In genomic region chr1:167899253-167899681, GRCh38 we compare ENCODE assay signal across 10 cellular contexts. TPM values are rescaled to one million over a fixed set of nuclear protein-coding genes. Genes with fewer than 3 reads are reported as not detected.
DNase-seq lines count a peak whose midpoint lies in the region; ATAC-seq and TF ChIP-seq lines count a peak whose summit lies in the region.
"Had no signal": no experiment of that assay in that cellular context is flagged by ENCODE, and none has a peak within 500 bp of the region (broad histone marks: within the 10 kb centered on the region; RNA-seq: fewer than 3 reads in every experiment).

No MANE protein-coding gene starts in this region.

- H3K27me3 ChIP-seq in right lobe of liver, result no peaks in the 10 kb centered on the region
- no peaks in the 10 kb centered on the region for H3K27me3 ChIP-seq in spleen (replicated peaks in 1 of 7)

- H3K4me1 ChIP-seq in right lobe of liver, result peaks cover 0 to 15% (median 4%) of the 10 kb centered on the region in 4 donors
- H3K4me1 ChIP-seq in spleen, result no peaks in the 10 kb centered on the region

- ATAC-seq in GM18499 (IDR thresholded peaks at IDR 0.05; ENCODE audit: insufficient read depth, unreplicated experiment) (peak; percentile 67), GM21447 (IDR thresholded peaks at IDR 0.05; ENCODE audit: unreplicated experiment) (peak; percentile 92), HG03460 (IDR thresholded peaks at IDR 0.05; ENCODE audit: unreplicated experiment) (peak; percentile 87), right lobe of liver (peak; percentile 94 to 98 (median 95))
- ATAC-seq: activated CD4-positive, alpha-beta T cell treated with anti-CD3 and anti-CD28 coated beads for 36 hours had no signal

- H3K36me3 ChIP-seq in right lobe of liver, result no peaks in the 10 kb centered on the region
- no peaks in the 10 kb centered on the region for H3K36me3 ChIP-seq in spleen

- H3K4me3 ChIP-seq in right lobe of liver (no peak overlapping the region), spleen (no peak overlapping the region)
- H3K4me3 ChIP-seq: smooth muscle cell had no signal

- intact Hi-C loops in right lobe of liver (cut with DNase I), result no loop called here
- intact Hi-C loops in spleen (cut with DNase I; ENCODE audit: low total_unique reads), result no loop called here

- WGBS in right lobe of liver (ENCODE audit: insufficient coverage, low coverage, low lambda C conversion rate, missing lambda C conversion rate), result 63% methylated on average over 1 of the region's 4 CpGs
- WGBS in spleen, 5 donors, result 79 to 94% (median 81%) methylated on average over 4 of the region's 4 CpGs

- no peaks in the 10 kb centered on the region for H3K9me3 ChIP-seq in right lobe of liver
- H3K9me3 ChIP-seq in spleen, result no peaks in the 10 kb centered on the region

- peak overlapping the region; percentile 28 to 74 (median 58) for H3K27ac ChIP-seq in right lobe of liver
- H3K27ac ChIP-seq in spleen, result no peak overlapping the region

- DNase-seq in right lobe of liver (peak; percentile 86 to 94 (median 91)), spleen (no peak), NCI-H187 (lab: John Stamatoyannopoulos, UW) (no peak), NOMO-1 treated with dmso at 0.1 percent for 144 hours (lab: John Stamatoyannopoulos, UW; ENCODE audit: unreplicated experiment) (no peak), DMS 273 (lab: John Stamatoyannopoulos, UW; ENCODE audit: unreplicated experiment) (no peak)
- DNase-seq: activated CD4-positive, alpha-beta T cell treated with anti-CD3 and anti-CD28 coated beads for 36 hours had no signal

- TF ChIP-seq POLR2A in right lobe of liver (IDR thresholded peaks at IDR 0.05), result no peak
- TF ChIP-seq POLR2A in spleen (IDR thresholded peaks at IDR 0.05), result no peak

- TF ChIP-seq CTCF in right lobe of liver (IDR thresholded peaks at IDR 0.05), result no peak
- no peak for TF ChIP-seq CTCF in spleen (IDR thresholded peaks at IDR 0.05 in 8 of 11, conservative IDR thresholded peaks at IDR 0.05 in 3 of 11)

RNA-seq across cellular contexts. Expression of gene ADCY10, which starts 14.7 kb away (rescaled TPM):
- total RNA-seq in right lobe of liver (1 to 10 TPM in 3 of 6 experiments, under 1 TPM in 3; 0.43 to 5.8 (median 1.5) TPM), spleen (under 1 TPM in 4 of 7 donors, not detected in 3; 0.12 to 0.40 (median 0.29) TPM)
- polyA plus RNA-seq in spleen, result under 1 TPM in 2 of 3 donors, not detected in 1; 0.04 to 0.12 TPM
- total RNA-seq: smooth muscle cell had no signal
- polyA plus RNA-seq: smooth muscle cell had no signal

RNA-seq across cellular contexts. Expression of gene DCAF6, which starts 37.2 kb away (rescaled TPM):
- 10 to 100 TPM; 35.8 to 65.9 (median 48.8) TPM for total RNA-seq in right lobe of liver
- 10 to 100 TPM; 38.7 to 76.6 (median 48.1) TPM for total RNA-seq in spleen
- 10 to 100 TPM; 19.2 to 23.8 (median 21.0) TPM for polyA plus RNA-seq in spleen

RNA-seq across cellular contexts. Expression of gene MPC2, which starts 37.6 kb away (rescaled TPM):
- total RNA-seq in right lobe of liver, result 100 to 1,000 TPM in 5 of 6 experiments, 10 to 100 TPM in 1; 85.2 to 198 (median 142) TPM
- total RNA-seq in spleen, result 10 to 100 TPM; 23.0 to 31.1 (median 29.4) TPM
- 10 to 100 TPM; 34.6 to 47.4 (median 46.1) TPM for polyA plus RNA-seq in spleen

Comparison
In these comparisons a context has a peak if more than half of its experiments do, and no peak if none do; other contexts are left out.
1. DNase-seq: peak in right lobe of liver (3 of 3); none in spleen (single experiment), NCI-H187 (0 of 2), NOMO-1 treated with dmso at 0.1 percent for 144 hours (single experiment) and DMS 273 (single experiment).
2. H3K27ac ChIP-seq: peak in right lobe of liver (3 of 3); none in spleen (0 of 8).
3. Peak in every context shown above with its lines, with median percentiles within 50 percentile points of each other: ATAC-seq.